ENCODE assay signal across 34 cellular contexts in the genomic region with DNA sequence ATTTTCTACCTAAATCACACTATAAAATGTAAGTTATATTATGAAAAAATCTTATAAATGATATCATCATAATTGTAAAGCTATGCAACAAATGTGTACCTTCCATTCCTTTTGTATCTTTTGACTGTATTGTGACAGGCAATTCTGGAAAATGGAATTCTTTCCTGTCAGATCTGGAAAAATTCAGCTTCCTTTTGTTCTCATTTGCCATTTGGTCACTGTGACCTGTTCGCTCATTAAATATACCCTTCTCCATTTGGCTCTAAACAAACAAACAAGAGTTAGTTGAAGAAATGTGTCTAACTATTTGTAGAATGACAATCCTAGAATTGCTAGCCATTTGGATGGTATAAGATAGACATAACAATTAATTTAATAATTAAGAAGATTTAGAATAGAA.
"Had no signal": no experiment of that assay in that cellular context is flagged by ENCODE, and none has a peak within 500 bp of the region (broad histone marks: within the 10 kb centered on the region; RNA-seq: fewer than 3 reads in every experiment).

No MANE protein-coding gene starts in this region.

- H3K9me3 ChIP-seq: MG63 had no signal

- H3K36me3 ChIP-seq: MG63 had no signal

- H3K27me3 ChIP-seq: MG63 had no signal

- DNase-seq: Karpas-422, Kasumi-1, MG63, MM.1S, MV-4-11, NCI-H1048, NCI-H1092, NCI-H1092 treated with DMSO at 0.1 percent for 48 hours, NCI-H1105, NCI-H1105 treated with DMSO at 0.1 percent for 48 hours, NCI-H1417, NCI-H1417 treated with DMSO at 0.1 percent for 48 hours, NCI-H1436, NCI-H1436 treated with DMSO at 0.1 percent for 48 hours, NCI-H146, NCI-H1694, NCI-H1694 treated with DMSO at 0.1 percent for 48 hours, NCI-H187, NCI-H187 treated with DMSO at 0.1 percent for 48 hours, NCI-H1930, NCI-H2029, NCI-H2029 treated with DMSO at 0.1 percent for 48 hours, NCI-H2081, NCI-H2081 treated with DMSO at 0.1 percent for 48 hours, NCI-H2107, NCI-H2171, NCI-H2171 treated with DMSO at 0.1 percent for 48 hours, NCI-H2227 treated with DMSO at 0.1 percent for 48 hours, NCI-H226, NCI-H345, NCI-H446, NCI-H446 treated with DMSO at 0.1 percent for 48 hours, NCI-H510A, NCI-H510A treated with DMSO at 0.1 percent for 48 hours had no signal

- H3K4me3 ChIP-seq: MG63 had no signal
